1 cellular context compared by ENCODE assay signal in genomic region chr15:62588930-62589655, GRCh38.
TF ChIP-seq lines count a peak whose summit lies in the region.

No MANE protein-coding gene starts in this region.

TF ChIP-seq in IMR-90, 13 proteins besides CTCF, POLR2A, EP300 and RAD21 (continued from another document):
- TF ChIP-seq ELK1 (IDR thresholded peaks at IDR 0.05; ENCODE audit: borderline replicate concordance, low read depth, low read length), result no peak
